Comparison of ENCODE assay signal across 17 cellular contexts in genomic region chr22:27257987-27258386, GRCh38.
"Had no signal": no experiment of that assay in that cellular context is flagged by ENCODE, and none has a peak within 500 bp of the region (broad histone marks: within the 10 kb centered on the region; RNA-seq: fewer than 3 reads in every experiment).

No MANE protein-coding gene starts in this region.

- H3K4me3 Mint-ChIP-seq: activated naive CD4-positive, alpha-beta T cell treated with anti-CD3 and anti-CD28 coated beads, Interleukin-2, amount 50 U/mL, for 24 hours; natural killer cell treated with Interleukin-12 subunit alpha and Interleukin-12 subunit beta and Interleukin-15 and Interleukin-18, amount 100 ng/mL, for 72 hours; stimulated activated naive CD8-positive, alpha-beta T cell treated with anti-CD3 and anti-CD28 coated beads, Interleukin-15, amount 100 ng/mL, for 72 hours; T-helper 1 cell treated with Interleukin-12 subunit alpha and Interleukin-12 subunit beta and Interleukin-4 antibody, amounts not matched to agents 30 μg/mL and 1 μg/mL, for 36 hours had no signal

- H3K27me3 Mint-ChIP-seq: stimulated activated naive CD8-positive, alpha-beta T cell treated with anti-CD3 and anti-CD28 coated beads, Interleukin-15, amount 100 ng/mL, for 72 hours had no signal

- H3K4me1 Mint-ChIP-seq: activated naive CD4-positive, alpha-beta T cell treated with anti-CD3 and anti-CD28 coated beads, Interleukin-2, amount 50 U/mL, for 24 hours; stimulated activated naive CD8-positive, alpha-beta T cell treated with anti-CD3 and anti-CD28 coated beads, Interleukin-15, amount 100 ng/mL, for 72 hours had no signal

- DNase-seq: activated CD4-positive, alpha-beta T cell treated with anti-CD3 and anti-CD28 coated beads, Interleukin-2, amount 50 U/mL, for 4 hours; activated effector memory CD4-positive, alpha-beta T cell treated with Interleukin-2 at 50 U/mL for 16 hours; activated T-cell treated with anti-CD3 and anti-CD28 coated beads, Interleukin-2, amount 50 U/mL, for 1 hour; amniotic stem cell; dorsolateral prefrontal cortex; foreskin keratinocyte; heart left ventricle; ovary; stimulated activated CD4-positive, alpha-beta T cell treated with anti-CD3 and anti-CD28 coated beads, Interleukin-4, amount 100 ng/mL, for 24 hours; stimulated activated naive CD8-positive, alpha-beta T cell treated with anti-CD3 and anti-CD28 coated beads, Interleukin-15, amount 100 ng/mL, for 72 hours had no signal

- H3K36me3 ChIP-seq: esophagus muscularis mucosa, heart left ventricle, ovary, thoracic aorta had no signal

- H3K27ac ChIP-seq: dorsolateral prefrontal cortex, esophagus muscularis mucosa, foreskin keratinocyte, heart left ventricle, ovary, thoracic aorta had no signal

- H3K9me3 ChIP-seq: ovary had no signal

- H3K4me1 ChIP-seq: esophagus muscularis mucosa, foreskin keratinocyte, heart left ventricle had no signal

- H3K4me3 ChIP-seq: dorsolateral prefrontal cortex, esophagus muscularis mucosa, heart left ventricle, ovary, thoracic aorta had no signal

- H3K27me3 ChIP-seq: foreskin keratinocyte, ovary had no signal

- ATAC-seq: activated CD4-positive, CD25-positive, alpha-beta regulatory T cell treated with anti-CD3 and anti-CD28 coated beads, Interleukin-2, amount 50 U/mL, for 24 hours; foreskin keratinocyte; heart left ventricle; left lobe of liver; natural killer cell treated with Interleukin-12 subunit alpha and Interleukin-12 subunit beta and Interleukin-15 and Interleukin-18, amount 100 ng/mL, for 72 hours; stimulated activated naive CD8-positive, alpha-beta T cell treated with anti-CD3 and anti-CD28 coated beads, Interleukin-15, amount 100 ng/mL, for 72 hours had no signal

- H3K27ac Mint-ChIP-seq: activated naive CD4-positive, alpha-beta T cell treated with anti-CD3 and anti-CD28 coated beads, Interleukin-2, amount 50 U/mL, for 24 hours; natural killer cell treated with Interleukin-12 subunit alpha and Interleukin-12 subunit beta and Interleukin-15 and Interleukin-18, amount 100 ng/mL, for 72 hours; stimulated activated naive CD8-positive, alpha-beta T cell treated with anti-CD3 and anti-CD28 coated beads, Interleukin-15, amount 100 ng/mL, for 72 hours; T-helper 1 cell treated with Interleukin-12 subunit alpha and Interleukin-12 subunit beta and Interleukin-4 antibody, amounts not matched to agents 30 μg/mL and 1 μg/mL, for 36 hours had no signal
